ENCODE assay signal across 1 cellular context in genomic region chr6:617485-618100, GRCh38.
TF ChIP-seq lines count a peak whose summit lies in the region.

No MANE protein-coding gene starts in this region.

TF ChIP-seq in SK-N-SH, 30 proteins besides CTCF, POLR2A, EP300 and RAD21 (continued from another document):
- TF ChIP-seq ZBTB33 (IDR thresholded peaks at IDR 0.05; ENCODE audit: borderline replicate concordance, low read depth) (no peak), MEF2A (IDR thresholded peaks at IDR 0.05; ENCODE audit: borderline replicate concordance, low read depth) (no peak)
